1 cellular context compared by ENCODE assay signal in the genomic region with DNA sequence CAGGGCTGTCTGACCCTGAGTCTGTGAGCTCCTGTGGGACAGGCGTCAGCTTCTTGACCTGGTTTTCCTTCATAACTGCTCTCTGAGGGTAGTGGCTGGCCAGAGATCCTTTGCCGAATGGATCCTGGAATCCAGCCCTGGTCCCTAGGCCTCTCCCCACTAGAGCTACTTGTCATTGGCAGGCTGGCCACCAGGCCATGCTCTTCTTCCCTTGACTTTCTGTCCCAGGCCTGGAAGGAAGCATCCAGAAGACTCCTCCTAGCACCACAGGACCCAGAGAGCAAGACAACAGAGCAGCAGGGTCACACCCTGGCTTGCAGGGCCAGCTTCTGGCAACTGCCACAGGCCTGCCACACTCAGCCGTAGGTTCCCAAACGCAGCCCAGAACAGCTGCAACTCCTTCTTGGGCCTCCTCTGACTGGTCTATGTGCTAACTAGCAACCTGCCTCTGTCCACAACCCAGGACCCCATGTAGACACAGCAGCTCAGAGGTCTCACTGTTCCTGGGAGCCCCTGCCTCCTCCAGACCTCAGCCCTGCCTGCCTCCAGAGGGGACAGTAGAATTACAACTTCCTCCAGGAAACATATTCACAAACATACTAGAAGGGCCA.
TF ChIP-seq lines count a peak whose summit lies in the region.

No MANE protein-coding gene starts in this region.

TF ChIP-seq in A549, 52 proteins besides CTCF, POLR2A, EP300 and RAD21:
- TF ChIP-seq, protein P1, sequence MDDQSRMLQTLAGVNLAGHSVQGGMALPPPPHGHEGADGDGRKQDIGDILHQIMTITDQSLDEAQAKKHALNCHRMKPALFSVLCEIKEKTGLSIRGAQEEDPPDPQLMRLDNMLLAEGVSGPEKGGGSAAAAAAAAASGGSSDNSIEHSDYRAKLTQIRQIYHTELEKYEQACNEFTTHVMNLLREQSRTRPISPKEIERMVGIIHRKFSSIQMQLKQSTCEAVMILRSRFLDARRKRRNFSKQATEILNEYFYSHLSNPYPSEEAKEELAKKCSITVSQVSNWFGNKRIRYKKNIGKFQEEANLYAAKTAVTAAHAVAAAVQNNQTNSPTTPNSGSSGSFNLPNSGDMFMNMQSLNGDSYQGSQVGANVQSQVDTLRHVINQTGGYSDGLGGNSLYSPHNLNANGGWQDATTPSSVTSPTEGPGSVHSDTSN (IDR thresholded peaks at IDR 0.05) = no peak
- TF ChIP-seq JUN (IDR thresholded peaks at IDR 0.05) = no peak
- no peak for TF ChIP-seq ESRRA (IDR thresholded peaks at IDR 0.05; ENCODE audit: borderline replicate concordance, low read length)
- no peak for TF ChIP-seq EHF (CRISPR knock-in tag; IDR thresholded peaks at IDR 0.05)
- TF ChIP-seq RFX5 (IDR thresholded peaks at IDR 0.05) = no peak
- TF ChIP-seq ZFP36 (IDR thresholded peaks at IDR 0.05; ENCODE audit: borderline replicate concordance, partially characterized antibody) = no peak
- TF ChIP-seq HEYL (CRISPR knock-in tag; IDR thresholded peaks at IDR 0.05) = no peak
- TF ChIP-seq CHD2 (IDR thresholded peaks at IDR 0.05; ENCODE audit: low read length, partially characterized antibody) = no peak
- no peak for TF ChIP-seq RCOR1 (IDR thresholded peaks at IDR 0.05; ENCODE audit: low read depth, low read length)
- TF ChIP-seq MAZ (IDR thresholded peaks at IDR 0.05; ENCODE audit: borderline replicate concordance, low read depth, low read length) = no peak
- TF ChIP-seq CBX8 (IDR thresholded peaks at IDR 0.05) = no peak
- no peak for TF ChIP-seq TFCP2L1 (CRISPR knock-in tag; IDR thresholded peaks at IDR 0.05)
